ENCODE assay signal across 8 cellular contexts in genomic region chr7:158818325-158819213, GRCh38. TPM values are rescaled to one million over a fixed set of nuclear protein-coding genes. Genes with fewer than 3 reads are reported as not detected.
A peak's percentile ranks its signal among the peaks of the same experiment; 100 is the strongest.
DNase-seq lines count a peak whose midpoint lies in the region; ATAC-seq and TF ChIP-seq lines count a peak whose summit lies in the region.

No MANE protein-coding gene starts in this region.

- H3K9me3 ChIP-seq in ovary (no peaks in the 10 kb centered on the region), upper lobe of left lung (no peaks in the 10 kb centered on the region)

- ATAC-seq in HG03280 (IDR thresholded peaks at IDR 0.05; ENCODE audit: unreplicated experiment) (peak; percentile 91), upper lobe of left lung (ENCODE audit: low FRiP score in 2 of 2) (peak; percentile 94 to 97)

- intact Hi-C loops in ovary (cut with DNase I) = loop anchor here in 1 of 4 donors (10.0 kb wide), 1 partner anchor 84 kb away; no protein-coding TSS in a partner anchor

- DNase-seq in BJ (ENCODE audit: low read depth) = peak; percentile 92
- peak; percentile 49 for DNase-seq in SIG-M5 (lab: John Stamatoyannopoulos, UW)
- DNase-seq in activated naive CD4-positive, alpha-beta T cell (lab: John Stamatoyannopoulos, UW) = peak; percentile 24 to 56 (median 40)
- DNase-seq in globus pallidus (ENCODE audit: low spot score) = peak; percentile 55
- peak; percentile 77 to 85 (median 79) for DNase-seq in ovary
- peak; percentile 85 to 96 for DNase-seq in upper lobe of left lung

- TF ChIP-seq POLR2A in GM19193 (IDR thresholded peaks at IDR 0.05; ENCODE audit: extremely low read depth, insufficient read depth, insufficient read length) = peak; percentile 48
- peak; percentile 23 for TF ChIP-seq POLR2A in ovary (IDR thresholded peaks at IDR 0.05)
- peak in 2 of 4 donors; percentile 37 to 72 for TF ChIP-seq POLR2A in upper lobe of left lung (IDR thresholded peaks at IDR 0.05)

- 0 to 3% (median 0%) methylated on average over 15 of the region's 15 CpGs for WGBS in ovary, 3 donors
- 22 to 28% methylated on average over 10 to 15 of the region's 15 CpGs for WGBS in upper lobe of left lung, 2 donors

- CTCF ChIA-PET in BJ (lab: Yijun Ruan, JAX) = interaction anchor here (0.8 kb wide), 2 partner anchors 9 to 11 kb away, joined by 3 read pairs; no protein-coding TSS in a partner anchor

- H3K4me3 ChIP-seq in BJ (ENCODE audit: low read depth, low read length) (peak overlapping the region; percentile 23), ovary (peak overlapping the region; percentile 31), upper lobe of left lung (peak overlapping the region in 3 of 4 donors; percentile 2 to 31 (median 20))

- H3K36me3 ChIP-seq in BJ (ENCODE audit: control insufficient read depth, insufficient read depth, low read length) = no peaks in the 10 kb centered on the region
- H3K36me3 ChIP-seq in ovary = no peaks in the 10 kb centered on the region
- H3K36me3 ChIP-seq in upper lobe of left lung = no peaks in the 10 kb centered on the region

- TF ChIP-seq CTCF in BJ (IDR thresholded peaks at IDR 0.05; ENCODE audit: insufficient read depth, low read depth, low read length) (0 out of 2 replicates have a peak, but pooled peaks have one; percentile 12), ovary (IDR thresholded peaks at IDR 0.05) (no peak), upper lobe of left lung (IDR thresholded peaks at IDR 0.05) (no peak)

- peak overlapping the region; percentile 66 to 91 for H3K27ac ChIP-seq in ovary
- H3K27ac ChIP-seq in upper lobe of left lung = peak overlapping the region; percentile 85 to 93 (median 88)

- POLR2A ChIA-PET in BJ (lab: Charles Lee) = interaction anchor here (1.0 kb wide), 1 partner anchor 45 kb away, joined by 3 read pairs; no protein-coding TSS in a partner anchor

- TF ChIP-seq EP300 in ovary (IDR thresholded peaks at IDR 0.05) (no peak), upper lobe of left lung (IDR thresholded peaks at IDR 0.05) (peak in 2 of 4 donors; percentile 47 to 66)

- no peaks in the 10 kb centered on the region for H3K27me3 ChIP-seq in BJ (ENCODE audit: control insufficient read depth, insufficient read depth, low read length)
- no peaks in the 10 kb centered on the region for H3K27me3 ChIP-seq in ovary
- H3K27me3 ChIP-seq in upper lobe of left lung = no peaks in the 10 kb centered on the region

- H3K4me1 ChIP-seq in ovary (ENCODE audit: insufficient read depth) (peaks cover 34% of the 10 kb centered on the region), upper lobe of left lung (peaks cover 54 to 84% (median 71%) of the 10 kb centered on the region in 4 donors)

RNA-seq across cellular contexts. Expression of gene ESYT2, which starts 10.7 kb away (rescaled TPM):
- 49.2 and 63.0 TPM in 2 replicates for polyA plus RNA-seq in BJ (2011; rRNA removed)
- 38.5 and 51.4 TPM in 2 replicates for polyA minus RNA-seq in BJ (2011; rRNA and poly(A)+ RNA removed)
- 100 to 1,000 TPM in 3 of 7 donors, 10 to 100 TPM in 4; 72.8 to 147 (median 95.9) TPM for total RNA-seq in ovary
- polyA plus RNA-seq in ovary = 10 to 100 TPM; 42.7 to 83.0 TPM
- total RNA-seq in upper lobe of left lung = 100 to 1,000 TPM in 2 of 6 donors, 10 to 100 TPM in 4; 60.7 to 115 (median 74.7) TPM

RNA-seq across cellular contexts. Expression of gene DYNC2I1, which starts 37.8 kb away (rescaled TPM):
- polyA plus RNA-seq in BJ (2011; rRNA removed) = 7.2 and 12.9 TPM in 2 replicates
- 5.1 and 7.8 TPM in 2 replicates for polyA minus RNA-seq in BJ (2011; rRNA and poly(A)+ RNA removed)
- total RNA-seq in ovary = 10 to 100 TPM; 17.8 to 24.1 (median 22.9) TPM
- 10 to 100 TPM; 13.4 to 15.5 TPM for polyA plus RNA-seq in ovary
- total RNA-seq in upper lobe of left lung = 10 to 100 TPM; 17.7 to 61.8 (median 27.3) TPM

Comparison
In these comparisons a context has a peak if more than half of its experiments do, and no peak if none do; other contexts are left out.
1. Peak in every context shown above with its lines: DNase-seq, ATAC-seq, H3K4me3 ChIP-seq and H3K27ac ChIP-seq.
2. DNase-seq: peak in every context shown above with its lines; median percentile 92 in BJ; 90 in upper lobe of left lung; 79 in ovary; 55 in globus pallidus; 49 in SIG-M5; 40 in activated naive CD4-positive, alpha-beta T cell.